ENCODE assay signal across 11 cellular contexts in the genomic region with DNA sequence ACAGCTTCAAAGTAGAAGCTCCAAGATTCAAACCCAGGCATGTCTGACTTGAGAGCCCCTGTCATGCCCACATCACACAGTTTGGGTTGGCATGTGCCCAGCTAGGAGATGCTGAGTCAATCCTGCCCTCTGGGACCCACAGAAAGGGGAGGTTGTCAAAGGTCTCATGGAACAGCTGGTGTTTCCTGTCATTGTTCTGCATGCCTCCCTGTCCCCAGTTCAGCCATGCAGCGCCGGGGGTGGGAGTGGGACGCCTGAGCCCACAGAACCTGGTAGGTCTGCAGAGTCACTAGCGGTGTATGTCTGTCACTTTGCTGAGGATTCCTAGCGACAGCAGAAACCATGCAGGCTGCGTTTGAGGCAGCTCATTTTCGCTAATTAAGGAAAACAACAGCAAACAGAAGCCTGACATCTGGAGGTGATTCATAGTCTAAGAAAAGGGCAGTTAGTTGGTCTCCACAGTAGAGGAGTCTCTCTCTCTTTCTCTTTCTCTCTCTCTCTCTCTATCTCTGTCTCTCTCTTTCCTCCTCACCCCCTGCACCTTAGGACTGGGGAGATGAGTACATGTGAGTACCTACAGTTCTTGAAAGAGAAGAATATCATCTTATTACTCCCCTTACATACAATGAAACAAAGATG. TPM values are rescaled to one million over a fixed set of nuclear protein-coding genes. Genes with fewer than 3 reads are reported as not detected.
DNase-seq lines count a peak whose midpoint lies in the region; ATAC-seq and TF ChIP-seq lines count a peak whose summit lies in the region.
"Had no signal": no experiment of that assay in that cellular context is flagged by ENCODE, and none has a peak within 500 bp of the region (broad histone marks: within the 10 kb centered on the region; RNA-seq: fewer than 3 reads in every experiment).

No MANE protein-coding gene starts in this region.

- no peaks in the 10 kb centered on the region for H3K36me3 ChIP-seq in BLaER1 treated with 17β-estradiol and CSF1 and Interleukin-3, amounts not matched to agents 10 nM and 100 nM
- no peaks in the 10 kb centered on the region for H3K36me3 ChIP-seq in KMS-11 (ENCODE audit: insufficient read depth)
- H3K36me3 ChIP-seq: thyroid gland had no signal

- ATAC-seq in GM21528 (IDR thresholded peaks at IDR 0.05; ENCODE audit: low FRiP score, unreplicated experiment): no peak

- peak overlapping the region; percentile 14 to 65 (median 50); a peak in 18 of 22 replicates for H3K9ac ChIP-seq in BLaER1 treated with 17β-estradiol and CSF1 and Interleukin-3, amounts not matched to agents 10 nM and 100 nM
- peak overlapping the region; percentile 38; the same call in 1 of the 2 replicates for H3K9ac ChIP-seq in KMS-11

- H3K79me2 ChIP-seq in KMS-11 (ENCODE audit: insufficient read depth, low read depth): no peaks in the 10 kb centered on the region

- no peaks in the 10 kb centered on the region for H3K9me3 ChIP-seq in BLaER1 treated with 17β-estradiol and CSF1 and Interleukin-3, amounts not matched to agents 10 nM and 100 nM (replicated peaks in 1 of 11)
- H3K9me3 ChIP-seq: thyroid gland had no signal

- in situ Hi-C loops in GM13977 (cut with MboI; ENCODE audit: low pct_unique_long_range_greater_than_20kb, low sequenced_read_pairs, unreplicated experiment): no loop called here

- peak; percentile 30; the same call in 1 of the 2 replicates for TF ChIP-seq CTCF in KMS-11 (conservative IDR thresholded peaks at IDR 0.05; ENCODE audit: low read depth, low read length)
- TF ChIP-seq CTCF in GM13977 (IDR thresholded peaks at IDR 0.05; ENCODE audit: extremely low read depth, insufficient read depth, missing control alignments): no peak
- no peak for TF ChIP-seq CTCF in RWPE1 (conservative IDR thresholded peaks at IDR 0.05; ENCODE audit: low read depth)

- no peaks in the 10 kb centered on the region for H4K20me1 ChIP-seq in BLaER1 treated with 17β-estradiol and CSF1 and Interleukin-3, amounts not matched to agents 10 nM and 100 nM
- no peaks in the 10 kb centered on the region for H4K20me1 ChIP-seq in KMS-11 (ENCODE audit: insufficient read depth)

- CTCF ChIA-PET in RWPE1 (lab: Yijun Ruan, JAX): interaction anchor here (0.6 to 1.4 kb wide), 2 partner anchors 21 to 144 kb away, joined by 3 to 4 read pairs; no protein-coding TSS in a partner anchor

- no peaks in the 10 kb centered on the region for H3K27me3 ChIP-seq in BLaER1 treated with 17β-estradiol and CSF1 and Interleukin-3, amounts not matched to agents 10 nM and 100 nM
- H3K27me3 ChIP-seq in KMS-11 (ENCODE audit: insufficient read depth, low read depth): no peaks in the 10 kb centered on the region
- H3K27me3 ChIP-seq: thyroid gland had no signal

- POLR2A ChIA-PET in RWPE1 (lab: Yijun Ruan, JAX; ENCODE audit: low non-redundant PET): no interaction called here

- no peak overlapping the region for H2AFZ ChIP-seq in KMS-11 (ENCODE audit: low read depth)

- H3K4me2 ChIP-seq in BLaER1 treated with 17β-estradiol and CSF1 and Interleukin-3, amounts not matched to agents 10 nM and 100 nM: peak overlapping the region; percentile 61 to 97 (median 77)
- H3K4me2 ChIP-seq in KMS-11: peak overlapping the region; percentile 97

- peak overlapping the region; percentile 55 to 81 (median 71) for H3K27ac ChIP-seq in BLaER1 treated with 17β-estradiol and CSF1 and Interleukin-3, amounts not matched to agents 10 nM and 100 nM
- H3K27ac ChIP-seq in KMS-11 (peak overlapping the region; percentile 89), RWPE1 (no peak overlapping the region)
- H3K27ac ChIP-seq: thyroid gland had no signal

- peaks cover 83 to 98% (median 94%) of the 10 kb centered on the region in 10 experiments for H3K4me1 ChIP-seq in BLaER1 treated with 17β-estradiol and CSF1 and Interleukin-3, amounts not matched to agents 10 nM and 100 nM
- H3K4me1 ChIP-seq in KMS-11 (ENCODE audit: low read depth, poor library complexity, severe bottlenecking): peaks cover 97% of the 10 kb centered on the region
- H3K4me1 ChIP-seq: thyroid gland had no signal

- peak; percentile 69 for DNase-seq in activated CD8-positive, alpha-beta memory T cell treated with anti-CD3 and anti-CD28 coated beads, Interleukin-2, amount 50 U/mL, for 48 hours
- DNase-seq in myocyte (ENCODE audit: low read depth) (peak; percentile 56), NCI-H1930 (lab: John Stamatoyannopoulos, UW) (no peak), GM13977 (ENCODE audit: low spot score) (no peak), RWPE1 (ENCODE audit: low spot score) (no peak)
- DNase-seq: activated gamma-delta T cell, thyroid gland had no signal

- peak overlapping the region in 3 of 10 experiments; percentile 5 to 47 (median 34); a peak in 3 of 20 replicates for H3K4me3 ChIP-seq in BLaER1 treated with 17β-estradiol and CSF1 and Interleukin-3, amounts not matched to agents 10 nM and 100 nM
- H3K4me3 ChIP-seq in KMS-11 (IDR thresholded peaks at IDR 0.05; ENCODE audit: insufficient read depth, low read depth, low read length): no peak overlapping the region
- H3K4me3 ChIP-seq: thyroid gland had no signal

RNA-seq across cellular contexts. Expression of a gene that starts 19.7 kb away (rescaled TPM):
- not detected in 2 replicates for total RNA-seq in myocyte
- not detected for polyA plus RNA-seq in myocyte (2012)
- total RNA-seq: thyroid gland had no signal
- polyA plus RNA-seq: esophagus had no signal

RNA-seq across cellular contexts. Expression of a gene that starts 26.4 kb away (rescaled TPM):
- not detected in 2 replicates for total RNA-seq in myocyte
- polyA plus RNA-seq in myocyte (2012): not detected

Comparison
In these comparisons a context has a peak if more than half of its experiments do, and no peak if none do; other contexts are left out.
1. DNase-seq: peak in activated CD8-positive, alpha-beta memory T cell treated with anti-CD3 and anti-CD28 coated beads, Interleukin-2, amount 50 U/mL, for 48 hours (single experiment) and myocyte (single experiment); none in NCI-H1930 (0 of 2), GM13977 (single experiment) and RWPE1 (single experiment).